Comparison of ENCODE assay signal across 8 cellular contexts in genomic region chr15:90352109-90352893, GRCh38. TPM values are rescaled to one million over a fixed set of nuclear protein-coding genes. Genes with fewer than 3 reads are reported as not detected.
DNase-seq lines count a peak whose midpoint lies in the region; ATAC-seq and TF ChIP-seq lines count a peak whose summit lies in the region.

Gene ZNF774, plus strand, starts transcription at chr15:90352284. Its CDS starts 2,377 bp downstream, at chr15:90354661.

- CTCF ChIA-PET in AG04450 (lab: Charles Lee), result interaction anchor here (1.4 kb wide), 1 partner anchor 33 kb away, joined by 6 read pairs; no protein-coding TSS in a partner anchor

- DNase-seq in AG04450 (ENCODE audit: low read depth, low spot score) (peak; percentile 88), NCI-H2227 (lab: John Stamatoyannopoulos, UW; ENCODE audit: unreplicated experiment) (peak; percentile 95), caudate nucleus (lab: John Stamatoyannopoulos, UW) (peak; percentile 12 to 96 (median 85)), iris pigment epithelial cell (ENCODE audit: low read depth) (peak; percentile 91)
- peak; percentile 79 to 90 for DNase-seq in stimulated activated CD4-positive, alpha-beta T cell treated with anti-CD3 and anti-CD28 coated beads, Interleukin-12 subunit alpha, Interleukin-12 subunit beta, amount 100 ng/mL, for 24 hours (ENCODE audit: low read depth in 2 of 2)

- TF ChIP-seq CTCF in AG04450 (IDR thresholded peaks at IDR 0.05; ENCODE audit: low read depth, low read length) (no peak), WI38 (IDR thresholded peaks at IDR 0.05; ENCODE audit: low read depth, low read length) (no peak)

- H3K9me3 ChIP-seq in AG04450 (ENCODE audit: control insufficient read depth, insufficient read depth, low read length), result peaks cover 2% of the 10 kb centered on the region; the same call in 1 of the 2 replicates

- POLR2A ChIA-PET in AG04450 (lab: Yijun Ruan, JAX), result no interaction called here

- no peaks in the 10 kb centered on the region for H3K27me3 ChIP-seq in AG04450 (ENCODE audit: control insufficient read depth, insufficient read depth, low read length)

- no peak within 1 kb of the TSS for H3K27ac ChIP-seq in AG04450 (ENCODE audit: low read depth, low read length)
- H3K27ac ChIP-seq in caudate nucleus (ENCODE audit: low read depth, low read length), result peak within 1 kb of the TSS; percentile 52

- ATAC-seq in GM18909 (IDR thresholded peaks at IDR 0.05; ENCODE audit: poor library complexity, unreplicated experiment) (peak; percentile 98), HG03159 (IDR thresholded peaks at IDR 0.05; ENCODE audit: unreplicated experiment) (peak; percentile 98)

- H3K4me3 ChIP-seq in AG04450 (ENCODE audit: low read depth, low read length) (peak within 1 kb of the TSS; percentile 91), WI38 (ENCODE audit: low read depth, low read length) (peak within 1 kb of the TSS; percentile 73)

RNA-seq across cellular contexts. Expression of gene ZNF774, which starts in this region (rescaled TPM):
- 1.1 and 2.3 TPM in 2 replicates for polyA plus RNA-seq in AG04450 (2011; rRNA removed)
- 1.1 and 1.8 TPM in 2 replicates for polyA minus RNA-seq in AG04450 (2011; rRNA and poly(A)+ RNA removed)
